ENCODE assay signal across 23 cellular contexts in genomic region chr9:101018391-101018990, GRCh38. TPM values are rescaled to one million over a fixed set of nuclear protein-coding genes. Genes with fewer than 3 reads are reported as not detected.
"Had no signal": no experiment of that assay in that cellular context is flagged by ENCODE, and none has a peak within 500 bp of the region (broad histone marks: within the 10 kb centered on the region; RNA-seq: fewer than 3 reads in every experiment).

No MANE protein-coding gene starts in this region.

- FAIRE-seq: colon, frontal cortex, pancreas had no signal

- H3K36me3 ChIP-seq: ascending aorta, cardiac muscle cell, heart right ventricle, left lung, pancreas, stomach, thoracic aorta had no signal

- DNase-seq: activated CD4-positive, alpha-beta T cell treated with anti-CD3 and anti-CD28 coated beads for 36 hours; activated CD8-positive, alpha-beta memory T cell treated with anti-CD3 and anti-CD28 coated beads, Interleukin-2, amount 50 U/mL, for 4 hours; activated CD8-positive, alpha-beta T cell treated with anti-CD3 and anti-CD28 coated beads for 36 hours; activated T-cell treated with anti-CD3 and anti-CD28 coated beads, Interleukin-2, amount 50 U/mL, for 72 hours; effector CD4-positive, alpha-beta T cell; heart right ventricle; islet precursor cell; mesendoderm; retina; stimulated activated CD4-positive, alpha-beta T cell treated with anti-CD3 and anti-CD28 coated beads, Interleukin-15, amount 100 ng/mL, for 24 hours; stimulated activated CD4-positive, alpha-beta T cell treated with anti-CD3 and anti-CD28 coated beads, Interleukin-4, amount 100 ng/mL, for 4 hours; stomach; T1000 had no signal

- H3K27me3 ChIP-seq: ascending aorta, cardiac muscle cell, left lung, pancreas had no signal

- H3K9me3 ChIP-seq: ascending aorta, heart right ventricle, left lung, pancreas, stomach, thoracic aorta had no signal

- H3K4me3 ChIP-seq: ascending aorta, cardiac muscle cell, heart right ventricle, left lung, pancreas, stomach, thoracic aorta had no signal

- ATAC-seq: activated CD4-positive, alpha-beta T cell treated with anti-CD3 and anti-CD28 coated beads for 36 hours; activated CD8-positive, alpha-beta T cell treated with anti-CD3 and anti-CD28 coated beads for 36 hours; activated T-cell treated with anti-CD3 and anti-CD28 coated beads, Interleukin-2, amount 50 U/mL, for 72 hours; heart right ventricle; left lung; pancreas had no signal

- H3K4me1 ChIP-seq: ascending aorta, heart right ventricle, left lung, pancreas, stomach had no signal

- H3K9me3 Mint-ChIP-seq: activated CD8-positive, alpha-beta T cell treated with anti-CD3 and anti-CD28 coated beads for 36 hours; neural crest cell had no signal

- H3K27ac Mint-ChIP-seq: activated CD4-positive, alpha-beta T cell treated with anti-CD3 and anti-CD28 coated beads for 36 hours; activated CD8-positive, alpha-beta T cell treated with anti-CD3 and anti-CD28 coated beads for 36 hours; activated T-cell treated with anti-CD3 and anti-CD28 coated beads, Interleukin-2, amount 50 U/mL, for 72 hours had no signal

- H3K27ac ChIP-seq: ascending aorta, cardiac muscle cell, heart right ventricle, left lung, pancreas, stomach, thoracic aorta, VCaP had no signal

RNA-seq across cellular contexts. Expression of gene PLPPR1, which starts 10.0 kb away (rescaled TPM):
- total RNA-seq: activated CD4-positive, alpha-beta T cell treated with anti-CD3 and anti-CD28 coated beads for 36 hours; activated CD8-positive, alpha-beta T cell treated with anti-CD3 and anti-CD28 coated beads for 36 hours; activated T-cell treated with anti-CD3 and anti-CD28 coated beads, Interleukin-2, amount 50 U/mL, for 72 hours; ascending aorta; fibroblast of lung; heart right ventricle; thoracic aorta had no signal
- polyA plus RNA-seq: fibroblast of lung, heart right ventricle had no signal
